8 cellular contexts compared by ENCODE assay signal in genomic region chr7:5527387-5528070, GRCh38. TPM values are rescaled to one million over a fixed set of nuclear protein-coding genes. Genes with fewer than 3 reads are reported as not detected.
A peak's percentile ranks its signal among the peaks of the same experiment; 100 is the strongest.
DNase-seq lines count a peak whose midpoint lies in the region; ATAC-seq, FAIRE-seq and TF ChIP-seq lines count a peak whose summit lies in the region.
"Not testable (repeated sequence)": the region's sequence is repeated elsewhere in the genome, so short reads cannot be mapped to it uniquely, and the experiment has no call there.

No MANE protein-coding gene starts in this region.

- not testable (repeated sequence) for H3K9me3 Mint-ChIP-seq in activated CD8-positive, alpha-beta memory T cell treated with anti-CD3 and anti-CD28 coated beads, Interleukin-2, amount 10 ng/mL, durations not matched to agents 7 days and 5 days (ENCODE audit: low read depth)

- H3K79me1 ChIP-seq in mesendoderm (ENCODE audit: low read length): peaks cover 11% of the 10 kb centered on the region

- not testable (repeated sequence) for H4K8ac ChIP-seq in mesendoderm (ENCODE audit: low read depth, low read length)

- not testable (repeated sequence) for H3K18ac ChIP-seq in mesendoderm (ENCODE audit: low read length)

- not testable (repeated sequence) for H3K9me3 ChIP-seq in NT2/D1 (ENCODE audit: insufficient read depth, low read length); gastrocnemius medialis; vagina

- not testable (repeated sequence) for H3K27me3 ChIP-seq in NT2/D1 (ENCODE audit: insufficient read depth, insufficient read length); bronchial epithelial cell (ENCODE audit: control insufficient read depth, insufficient read depth, low read length); mesendoderm (ENCODE audit: insufficient read depth, low read length, poor library complexity); gastrocnemius medialis; vagina

- not testable (repeated sequence) for H3K4ac ChIP-seq in mesendoderm (ENCODE audit: low read depth, low read length)

- not testable (repeated sequence) for FAIRE-seq in bronchial epithelial cell (lab: Jason Lieb, UNC)

- not testable (repeated sequence) for H2BK5ac ChIP-seq in mesendoderm (ENCODE audit: low read length)

- peaks cover 55% of the 10 kb centered on the region for H3K36me3 Mint-ChIP-seq in activated CD8-positive, alpha-beta memory T cell treated with anti-CD3 and anti-CD28 coated beads, Interleukin-2, amount 10 ng/mL, durations not matched to agents 7 days and 5 days

- peak overlapping the region; percentile 99 for H3K56ac ChIP-seq in mesendoderm (ENCODE audit: low read length)

- H3K27me3 Mint-ChIP-seq in activated CD8-positive, alpha-beta memory T cell treated with anti-CD3 and anti-CD28 coated beads, Interleukin-2, amount 10 ng/mL, durations not matched to agents 7 days and 5 days: not testable (repeated sequence)

- H4K5ac ChIP-seq in mesendoderm (ENCODE audit: low read length): not testable (repeated sequence)

- peak overlapping the region; percentile 90 for H3K27ac Mint-ChIP-seq in activated CD8-positive, alpha-beta memory T cell treated with anti-CD3 and anti-CD28 coated beads, Interleukin-2, amount 10 ng/mL, durations not matched to agents 7 days and 5 days

- H3K4me1 Mint-ChIP-seq in activated CD8-positive, alpha-beta memory T cell treated with anti-CD3 and anti-CD28 coated beads, Interleukin-2, amount 10 ng/mL, durations not matched to agents 7 days and 5 days: peaks cover 35% of the 10 kb centered on the region

- peak overlapping the region; percentile 92 for H3K4me3 ChIP-seq in GM12865 (ENCODE audit: low read depth, low read length)
- peak overlapping the region; percentile 95 for H3K4me3 ChIP-seq in NT2/D1 (ENCODE audit: insufficient read length, low read depth)
- peak overlapping the region; percentile 68 for H3K4me3 ChIP-seq in bronchial epithelial cell (ENCODE audit: low read depth, low read length)
- H3K4me3 ChIP-seq in mesendoderm (ENCODE audit: low read length): peak overlapping the region; percentile 83
- H3K4me3 ChIP-seq in gastrocnemius medialis: peak overlapping the region; percentile 77 to 99 (median 88)
- H3K4me3 ChIP-seq in vagina: peak overlapping the region; percentile 90 to 100

- not testable (repeated sequence) for ATAC-seq in activated CD8-positive, alpha-beta memory T cell treated with anti-CD3 and anti-CD28 coated beads, Interleukin-2, amount 10 ng/mL, durations not matched to agents 7 days and 5 days; gastrocnemius medialis

- not testable (repeated sequence) for H2BK15ac ChIP-seq in mesendoderm (replicated peaks; ENCODE audit: low read depth)

- peak overlapping the region; percentile 53 for H3K4me2 ChIP-seq in mesendoderm (ENCODE audit: low read length)

- peaks cover 36% of the 10 kb centered on the region for H3K79me2 ChIP-seq in mesendoderm (ENCODE audit: control insufficient read depth, insufficient read depth, low read length)

- in situ Hi-C loops in gastrocnemius medialis (cut with MboI; ENCODE audit: low sequenced_read_pairs in 4 of 4): not testable (repeated sequence)

- not testable (repeated sequence) for H2AK5ac ChIP-seq in mesendoderm (ENCODE audit: low read length)

- H3K36me3 ChIP-seq in NT2/D1 (ENCODE audit: insufficient read depth, insufficient read length, low read length) (peaks cover 53% of the 10 kb centered on the region), bronchial epithelial cell (ENCODE audit: control insufficient read depth, insufficient read depth, low read length) (peaks cover 16% of the 10 kb centered on the region), mesendoderm (ENCODE audit: control insufficient read depth, insufficient read depth, low read length) (peaks cover 26% of the 10 kb centered on the region), gastrocnemius medialis (peaks cover 0 to 34% of the 10 kb centered on the region in 2 donors), vagina (peaks cover 0 to 48% of the 10 kb centered on the region in 2 donors)

- no CpG with 5 or more reads among the region's 19 CpGs for WGBS in mesendoderm (ENCODE audit: extremely low coverage, insufficient coverage, low lambda C conversion rate)

- CTCF ChIA-PET in activated CD8-positive, alpha-beta memory T cell treated with anti-CD3 and anti-CD28 coated beads, Interleukin-2, amount 10 ng/mL, durations not matched to agents 7 days and 5 days (lab: Charles Lee): not testable (repeated sequence)

- TF ChIP-seq CTCF in GM12865 (IDR thresholded peaks at IDR 0.05; ENCODE audit: insufficient read depth, low read depth, low read length, missing control alignments); bronchial epithelial cell (IDR thresholded peaks at IDR 0.05; ENCODE audit: insufficient read depth, low read length, severe bottlenecking); gastrocnemius medialis (IDR thresholded peaks at IDR 0.05 in 4 of 5, conservative IDR thresholded peaks at IDR 0.05 in 1 of 5); vagina (IDR thresholded peaks at IDR 0.05): not testable (repeated sequence)

- not testable (repeated sequence) for H3K4me1 ChIP-seq in NT2/D1 (ENCODE audit: insufficient read depth, insufficient read length); mesendoderm (ENCODE audit: control insufficient read depth, low read depth, low read length)
- H3K4me1 ChIP-seq in gastrocnemius medialis (peaks cover 16 to 35% of the 10 kb centered on the region in 2 donors), vagina (peaks cover 48% of the 10 kb centered on the region)

- TF ChIP-seq POLR2A in gastrocnemius medialis (IDR thresholded peaks at IDR 0.05); vagina (IDR thresholded peaks at IDR 0.05): not testable (repeated sequence)

- H3K23ac ChIP-seq in mesendoderm (ENCODE audit: low read length): not testable (repeated sequence)

- H3K27ac ChIP-seq in mesendoderm (ENCODE audit: low read depth, low read length): not testable (repeated sequence)
- H3K27ac ChIP-seq in gastrocnemius medialis (peak overlapping the region; percentile 96 to 100 (median 98)), vagina (peak overlapping the region; percentile 100)

- intact Hi-C loops in gastrocnemius medialis (cut with DNase I; ENCODE audit: low total_unique reads); vagina (cut with DNase I): not testable (repeated sequence)

- H3K4me3 Mint-ChIP-seq in activated CD8-positive, alpha-beta memory T cell treated with anti-CD3 and anti-CD28 coated beads, Interleukin-2, amount 10 ng/mL, durations not matched to agents 7 days and 5 days: peak overlapping the region; percentile 98

- H3K9ac ChIP-seq in NT2/D1 (ENCODE audit: insufficient read length, low read depth): peak overlapping the region; percentile 100
- peak overlapping the region; percentile 67 for H3K9ac ChIP-seq in mesendoderm (ENCODE audit: low read length)

- peak; percentile 56 for DNase-seq in GM12865 (ENCODE audit: low read depth)
- not testable (repeated sequence) for DNase-seq in NT2/D1 (ENCODE audit: low read depth, low spot score); activated CD8-positive, alpha-beta memory T cell treated with anti-CD3 and anti-CD28 coated beads, Interleukin-2, amount 10 ng/mL, durations not matched to agents 7 days and 5 days; bronchial epithelial cell (ENCODE audit: low read depth); mesendoderm; vagina (ENCODE audit: extremely low spot score in 2 of 2)
- peak; percentile 37 for DNase-seq in glomerular visceral epithelial cell (ENCODE audit: extremely low spot score)
- peak in 1 of 2 donors; percentile 30 for DNase-seq in gastrocnemius medialis

- H2BK120ac ChIP-seq in mesendoderm (ENCODE audit: low read depth, low read length): not testable (repeated sequence)

RNA-seq across cellular contexts. Expression of gene ACTB, which starts 2.9 kb away (rescaled TPM):
- total RNA-seq in activated CD8-positive, alpha-beta memory T cell treated with anti-CD3 and anti-CD28 coated beads, Interleukin-2, amount 10 ng/mL, durations not matched to agents 7 days and 5 days: over 10,000 TPM; 10,813 to 11,083 TPM
- total RNA-seq in bronchial epithelial cell: 1,767 and 1,838 TPM in 2 replicates
- polyA plus RNA-seq in mesendoderm (2013, experiment 1 of 2): 13,565 TPM
- 13,705 TPM for polyA plus RNA-seq in mesendoderm (2013, experiment 2 of 2)
- total RNA-seq in gastrocnemius medialis: 100 to 1,000 TPM; 174 to 628 (median 303) TPM
- total RNA-seq in vagina: 4,121 TPM

RNA-seq across cellular contexts. Expression of gene FBXL18, which starts 13.9 kb away (rescaled TPM):
- 10 to 100 TPM; 14.2 to 14.3 TPM for total RNA-seq in activated CD8-positive, alpha-beta memory T cell treated with anti-CD3 and anti-CD28 coated beads, Interleukin-2, amount 10 ng/mL, durations not matched to agents 7 days and 5 days
- total RNA-seq in bronchial epithelial cell: 3.2 and 5.1 TPM in 2 replicates
- polyA plus RNA-seq in mesendoderm (2013, experiment 1 of 2): 7.9 TPM
- polyA plus RNA-seq in mesendoderm (2013, experiment 2 of 2): 7.9 TPM
- total RNA-seq in gastrocnemius medialis: 10 to 100 TPM in 2 of 4 donors, 1 to 10 TPM in 2; 6.9 to 11.4 (median 10.6) TPM
- total RNA-seq in vagina: 7.9 TPM
